16 cellular contexts compared by ENCODE assay signal in the genomic region with DNA sequence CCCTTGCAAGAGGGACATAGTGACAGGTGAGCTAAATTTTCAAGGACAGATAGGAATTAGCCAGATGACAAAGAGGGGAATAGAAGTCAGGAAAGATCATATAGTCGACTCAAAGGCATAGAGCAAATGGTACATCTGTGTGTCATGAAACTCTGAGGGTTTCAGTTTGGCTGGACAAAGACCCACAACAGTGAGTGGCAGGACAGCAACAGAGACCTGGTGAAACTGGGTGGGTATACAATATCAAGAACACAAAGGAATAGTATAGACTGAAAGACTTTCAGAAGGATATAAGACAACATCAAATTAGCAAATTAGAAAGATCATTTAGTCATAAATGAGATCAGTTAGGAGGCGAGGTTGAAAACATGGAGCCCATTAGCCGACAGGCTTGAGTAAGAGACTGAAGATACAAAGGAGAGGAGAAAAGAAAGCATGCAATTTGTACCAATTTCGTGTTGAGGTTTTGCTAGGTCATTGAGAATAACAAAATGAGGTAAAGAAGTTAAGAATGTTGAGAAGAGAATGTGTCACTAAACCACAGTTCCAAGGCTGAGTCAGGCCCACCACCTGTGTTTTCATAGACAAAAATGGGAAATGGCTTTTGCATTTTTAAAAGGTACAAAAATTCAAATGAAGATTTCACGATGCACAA.
DNase-seq lines count a peak whose midpoint lies in the region; TF ChIP-seq lines count a peak whose summit lies in the region.
"Had no signal": no experiment of that assay in that cellular context is flagged by ENCODE, and none has a peak within 500 bp of the region (broad histone marks: within the 10 kb centered on the region; RNA-seq: fewer than 3 reads in every experiment).

No MANE protein-coding gene starts in this region.

- no peak overlapping the region for H3K4me3 ChIP-seq in fibroblast of villous mesenchyme (ENCODE audit: low read depth, low read length)
- H3K4me3 ChIP-seq: BLaER1 treated with 17β-estradiol and CSF1 and Interleukin-3, amounts not matched to agents 10 nM and 100 nM had no signal

- peak; percentile 85 for DNase-seq in A172 (ENCODE audit: low spot score)
- peak; percentile 89 for DNase-seq in ELR (ENCODE audit: low read depth)
- peak; percentile 57 for DNase-seq in RKO (ENCODE audit: low spot score)
- peak; percentile 8 for DNase-seq in fibroblast of villous mesenchyme (ENCODE audit: low read depth)
- DNase-seq in nucleus accumbens (lab: John Stamatoyannopoulos, UW) = no peak
- no peak for DNase-seq in KBM-7
- no peak for DNase-seq in HUDEP-2 (lab: John Stamatoyannopoulos, UW; ENCODE audit: unreplicated experiment in 76 of 76)
- DNase-seq in NCI-H2171 treated with DMSO at 0.1 percent for 48 hours (lab: John Stamatoyannopoulos, UW) = no peak
- DNase-seq: activated effector memory CD4-positive, alpha-beta T cell treated with anti-CD3 and anti-CD28 coated beads, Interleukin-2, amount 50 U/mL, for 16 hours; cerebellar nuclear complex; erythroblast; GDM1; Kasumi-1; NCI-H2029; posterior cingulate gyrus had no signal

- TF ChIP-seq CTCF in fibroblast of villous mesenchyme (IDR thresholded peaks at IDR 0.05; ENCODE audit: insufficient read depth, low read depth, low read length) = no peak

- in situ Hi-C loops in KBM-7 (cut with MboI; ENCODE audit: low pct_unique_long_range_greater_than_20kb, low sequenced_read_pairs) = no loop called here

Comparison
In these comparisons a context has a peak if more than half of its experiments do, and no peak if none do; other contexts are left out.
1. DNase-seq: peak in A172 (single experiment), ELR (single experiment), RKO (single experiment) and fibroblast of villous mesenchyme (single experiment); none in nucleus accumbens (0 of 56), KBM-7 (single experiment), HUDEP-2 (0 of 76) and NCI-H2171 treated with DMSO at 0.1 percent for 48 hours (single experiment).